8 cellular contexts compared by ENCODE assay signal in genomic region chr1:58783090-58783992, GRCh38. TPM values are rescaled to one million over a fixed set of nuclear protein-coding genes. Genes with fewer than 3 reads are reported as not detected.
A peak's percentile ranks its signal among the peaks of the same experiment; 100 is the strongest.
DNase-seq lines count a peak whose midpoint lies in the region; ATAC-seq lines count a peak whose summit lies in the region.

No MANE protein-coding gene starts in this region.

- H3K9me3 ChIP-seq in mucosa of stomach (ENCODE audit: control insufficient read depth, low read length): no peaks in the 10 kb centered on the region

- H3K36me3 ChIP-seq in mucosa of stomach (ENCODE audit: control insufficient read depth, insufficient read depth, low read length): peaks cover 8% of the 10 kb centered on the region

- peaks cover 15% of the 10 kb centered on the region for H3K36me3 Mint-ChIP-seq in activated CD4-positive, alpha-beta T cell treated with anti-CD3 and anti-CD28 coated beads, Interleukin-2, amount 10 ng/mL, durations not matched to agents 7 days and 5 days (ENCODE audit: low read depth)
- H3K36me3 Mint-ChIP-seq in stimulated activated memory B cell treated with anti-CD40 and anti-IgM and Interleukin-4, amounts not matched to agents 10 μg/mL and 1 μg/mL and 100 μg/mL, for 72 hours: peaks cover 34% of the 10 kb centered on the region

- H3K27ac Mint-ChIP-seq in activated CD4-positive, alpha-beta T cell treated with anti-CD3 and anti-CD28 coated beads, Interleukin-2, amount 10 ng/mL, durations not matched to agents 7 days and 5 days: peak overlapping the region; percentile 97
- peak overlapping the region; percentile 94 for H3K27ac Mint-ChIP-seq in stimulated activated memory B cell treated with anti-CD40 and anti-IgM and Interleukin-4, amounts not matched to agents 10 μg/mL and 1 μg/mL and 100 μg/mL, for 72 hours

- DNase-seq in EL (peak; percentile 40), MV-4-11 (lab: John Stamatoyannopoulos, UW) (peak; percentile 16), epithelial cell of prostate (ENCODE audit: low read depth, low spot score) (no peak), HuH-7.5 (ENCODE audit: low spot score) (no peak)
- peak; percentile 57 for DNase-seq in activated CD4-positive, alpha-beta T cell treated with anti-CD3 and anti-CD28 coated beads, Interleukin-2, amount 10 ng/mL, durations not matched to agents 7 days and 5 days

- POLR2A ChIA-PET in activated CD4-positive, alpha-beta T cell treated with anti-CD3 and anti-CD28 coated beads, Interleukin-2, amount 10 ng/mL, durations not matched to agents 7 days and 5 days (lab: Charles Lee): interaction anchor here (0.5 to 1.1 kb wide), 5 partner anchors 33 to 514 kb away, joined by 3 to 6 read pairs (median 3); no protein-coding TSS in a partner anchor

- H3K27ac ChIP-seq in epithelial cell of prostate: peak overlapping the region; percentile 97

- no peaks in the 10 kb centered on the region for H3K4me1 ChIP-seq in mucosa of stomach (ENCODE audit: control insufficient read depth, insufficient read depth, low read length)

- no peaks in the 10 kb centered on the region for H3K27me3 ChIP-seq in mucosa of stomach (ENCODE audit: control insufficient read depth, insufficient read depth, low read length)

- H3K4me1 Mint-ChIP-seq in activated CD4-positive, alpha-beta T cell treated with anti-CD3 and anti-CD28 coated beads, Interleukin-2, amount 10 ng/mL, durations not matched to agents 7 days and 5 days: peaks cover 23% of the 10 kb centered on the region
- H3K4me1 Mint-ChIP-seq in stimulated activated memory B cell treated with anti-CD40 and anti-IgM and Interleukin-4, amounts not matched to agents 10 μg/mL and 1 μg/mL and 100 μg/mL, for 72 hours: peaks cover 31% of the 10 kb centered on the region

- H3K4me3 Mint-ChIP-seq in activated CD4-positive, alpha-beta T cell treated with anti-CD3 and anti-CD28 coated beads, Interleukin-2, amount 10 ng/mL, durations not matched to agents 7 days and 5 days: peak overlapping the region; percentile 89
- H3K4me3 Mint-ChIP-seq in stimulated activated memory B cell treated with anti-CD40 and anti-IgM and Interleukin-4, amounts not matched to agents 10 μg/mL and 1 μg/mL and 100 μg/mL, for 72 hours: peak overlapping the region; percentile 98

- peak overlapping the region; percentile 96 for H3K4me3 ChIP-seq in mucosa of stomach (ENCODE audit: low read length)

- H3K9ac ChIP-seq in mucosa of stomach (ENCODE audit: low read length): peak overlapping the region; percentile 99

- peaks cover 14% of the 10 kb centered on the region for H3K27me3 Mint-ChIP-seq in activated CD4-positive, alpha-beta T cell treated with anti-CD3 and anti-CD28 coated beads, Interleukin-2, amount 10 ng/mL, durations not matched to agents 7 days and 5 days
- H3K27me3 Mint-ChIP-seq in stimulated activated memory B cell treated with anti-CD40 and anti-IgM and Interleukin-4, amounts not matched to agents 10 μg/mL and 1 μg/mL and 100 μg/mL, for 72 hours: no peaks in the 10 kb centered on the region

- peaks cover 4% of the 10 kb centered on the region for H3K9me3 Mint-ChIP-seq in activated CD4-positive, alpha-beta T cell treated with anti-CD3 and anti-CD28 coated beads, Interleukin-2, amount 10 ng/mL, durations not matched to agents 7 days and 5 days
- H3K9me3 Mint-ChIP-seq in stimulated activated memory B cell treated with anti-CD40 and anti-IgM and Interleukin-4, amounts not matched to agents 10 μg/mL and 1 μg/mL and 100 μg/mL, for 72 hours: peaks cover 4% of the 10 kb centered on the region

- peak; percentile 8 for ATAC-seq in GM21737 (IDR thresholded peaks at IDR 0.05; ENCODE audit: unreplicated experiment)
- peak; percentile 0 for ATAC-seq in stimulated activated memory B cell treated with anti-CD40 and anti-IgM and Interleukin-4, amounts not matched to agents 10 μg/mL and 1 μg/mL and 100 μg/mL, for 72 hours

- CTCF ChIA-PET in activated CD4-positive, alpha-beta T cell treated with anti-CD3 and anti-CD28 coated beads, Interleukin-2, amount 10 ng/mL, durations not matched to agents 7 days and 5 days (lab: Charles Lee): interaction anchor here (0.6 to 3.0 kb wide), 6 partner anchors 11 to 120 kb away, joined by 3 to 21 read pairs (median 4); no protein-coding TSS in a partner anchor

RNA-seq across cellular contexts. Expression of gene JUN, which starts 0.5 kb away (rescaled TPM):
- 10 to 100 TPM; 30.1 to 35.6 TPM for total RNA-seq in activated CD4-positive, alpha-beta T cell treated with anti-CD3 and anti-CD28 coated beads, Interleukin-2, amount 10 ng/mL, durations not matched to agents 7 days and 5 days

Comparison
In these comparisons a context has a peak if more than half of its experiments do, and no peak if none do; other contexts are left out.
1. DNase-seq: peak in EL (single experiment), MV-4-11 (single experiment) and activated CD4-positive, alpha-beta T cell treated with anti-CD3 and anti-CD28 coated beads, Interleukin-2, amount 10 ng/mL, durations not matched to agents 7 days and 5 days (single experiment); none in epithelial cell of prostate (single experiment) and HuH-7.5 (single experiment).